Comparison of ENCODE assay signal across 8 cellular contexts in genomic region chr15:100721758-100722550, GRCh38.
DNase-seq lines count a peak whose midpoint lies in the region; ATAC-seq and TF ChIP-seq lines count a peak whose summit lies in the region.

No MANE protein-coding gene starts in this region.

- H3K9me3 Mint-ChIP-seq in activated CD4-positive, alpha-beta T cell treated with anti-CD3 and anti-CD28 coated beads for 36 hours (ENCODE audit: low read depth): no peaks in the 10 kb centered on the region
- H3K9me3 Mint-ChIP-seq in neural progenitor cell: peaks cover 1% of the 10 kb centered on the region

- no peaks in the 10 kb centered on the region for H3K79me2 ChIP-seq in fibroblast of lung (ENCODE audit: control insufficient read depth, insufficient read depth, low read length)
- H3K79me2 ChIP-seq in neural progenitor cell (ENCODE audit: low read depth): no peaks in the 10 kb centered on the region

- no peak for TF ChIP-seq CTCF in RWPE1 (conservative IDR thresholded peaks at IDR 0.05; ENCODE audit: low read depth)
- no peak for TF ChIP-seq CTCF in fibroblast of lung (conservative IDR thresholded peaks at IDR 0.05 in 1 of 2, IDR thresholded peaks at IDR 0.05 in 1 of 2; ENCODE audit: low read depth in 1 of 2, low read length in 2 of 2)
- TF ChIP-seq CTCF in prostate gland (IDR thresholded peaks at IDR 0.05): no peak
- TF ChIP-seq CTCF in neural progenitor cell (IDR thresholded peaks at IDR 0.05): no peak

- WGBS in prostate gland: 21% methylated on average over 12 of the region's 12 CpGs

- H2AFZ ChIP-seq in fibroblast of lung (ENCODE audit: low read length): no peak overlapping the region
- H2AFZ ChIP-seq in neural progenitor cell (replicated peaks): no peak overlapping the region

- peak; percentile 57 for ATAC-seq in activated CD4-positive, alpha-beta T cell treated with anti-CD3 and anti-CD28 coated beads for 36 hours
- no peak for ATAC-seq in HG02610 (IDR thresholded peaks at IDR 0.05; ENCODE audit: unreplicated experiment)

- H3K4me2 ChIP-seq in fibroblast of lung (ENCODE audit: extremely low read depth, insufficient read depth, low read length): peak overlapping the region; percentile 86
- H3K4me2 ChIP-seq in neural progenitor cell: no peak overlapping the region

- H3K27me3 Mint-ChIP-seq in activated CD4-positive, alpha-beta T cell treated with anti-CD3 and anti-CD28 coated beads for 36 hours: peaks cover 3% of the 10 kb centered on the region
- peaks cover 11% of the 10 kb centered on the region for H3K27me3 Mint-ChIP-seq in neural progenitor cell (ENCODE audit: insufficient read depth, low read depth)

- peak; percentile 11 for DNase-seq in activated CD4-positive, alpha-beta T cell treated with anti-CD3 and anti-CD28 coated beads for 36 hours
- DNase-seq in activated CD4-positive, alpha-beta T cell treated with anti-CD3 and anti-CD28 coated beads, Interleukin-2, amount 50 U/mL, for 1 hour: no peak
- DNase-seq in RWPE1 (ENCODE audit: low spot score): peak; percentile 89
- DNase-seq in fibroblast of lung (ENCODE audit: low read depth in 2 of 2): peak; percentile 99 to 100
- DNase-seq in prostate gland (ENCODE audit: low spot score): peak; percentile 95
- no peak for DNase-seq in neural progenitor cell (ENCODE audit: low spot score)
- no peak for DNase-seq in NCI-H1930 (lab: John Stamatoyannopoulos, UW)

- H3K36me3 ChIP-seq in fibroblast of lung (ENCODE audit: control insufficient read depth, insufficient read depth, low read length) (no peaks in the 10 kb centered on the region), prostate gland (no peaks in the 10 kb centered on the region), neural progenitor cell (no peaks in the 10 kb centered on the region)

- H3K9me3 ChIP-seq in fibroblast of lung (ENCODE audit: control insufficient read depth, insufficient read depth, low read depth, low read length) (no peaks in the 10 kb centered on the region), prostate gland (no peaks in the 10 kb centered on the region), neural progenitor cell (ENCODE audit: low read depth) (no peaks in the 10 kb centered on the region)

- intact Hi-C loops in activated CD4-positive, alpha-beta T cell treated with anti-CD3 and anti-CD28 coated beads for 36 hours (cut with DNase I, micrococcal nuclease): no loop called here
- intact Hi-C loops in prostate gland (cut with DNase I): no loop called here

- no peak for TF ChIP-seq POLR2A in prostate gland (IDR thresholded peaks at IDR 0.05)

- H3K4me3 ChIP-seq in fibroblast of lung (replicated peaks in 1 of 4; ENCODE audit: control extremely low read depth in 1 of 4, insufficient read depth in 1 of 4, low read depth in 3 of 4, low read length in 4 of 4) (peak overlapping the region in 2 of 4 experiments; percentile 6 to 7), prostate gland (no peak overlapping the region), neural progenitor cell (no peak overlapping the region)

- H3K4me1 ChIP-seq in fibroblast of lung (ENCODE audit: control insufficient read depth, extremely low read depth, insufficient read depth, low read length) (peaks cover 29% of the 10 kb centered on the region), prostate gland (replicated peaks) (peaks cover 13% of the 10 kb centered on the region), neural progenitor cell (no peaks in the 10 kb centered on the region)

- H3K27ac Mint-ChIP-seq in activated CD4-positive, alpha-beta T cell treated with anti-CD3 and anti-CD28 coated beads for 36 hours: no peak overlapping the region
- H3K27ac Mint-ChIP-seq in neural progenitor cell: no peak overlapping the region

- no peaks in the 10 kb centered on the region for H4K20me1 ChIP-seq in fibroblast of lung (ENCODE audit: control insufficient read depth, extremely low read depth, insufficient read depth, low read length)
- H4K20me1 ChIP-seq in neural progenitor cell (ENCODE audit: low read depth): no peaks in the 10 kb centered on the region

- CTCF ChIA-PET in activated CD4-positive, alpha-beta T cell treated with anti-CD3 and anti-CD28 coated beads for 36 hours (lab: Charles Lee): interaction anchor here (1.6 kb wide), 1 partner anchor 151 kb away, joined by 4 read pairs; no protein-coding TSS in a partner anchor
- CTCF ChIA-PET in RWPE1 (lab: Yijun Ruan, JAX): interaction anchor here (1.1 kb wide), 1 partner anchor 151 kb away, joined by 4 read pairs; no protein-coding TSS in a partner anchor

- no peak overlapping the region for H3K4me3 Mint-ChIP-seq in activated CD4-positive, alpha-beta T cell treated with anti-CD3 and anti-CD28 coated beads for 36 hours
- H3K4me3 Mint-ChIP-seq in neural progenitor cell: no peak overlapping the region

- H3K36me3 Mint-ChIP-seq in activated CD4-positive, alpha-beta T cell treated with anti-CD3 and anti-CD28 coated beads for 36 hours (ENCODE audit: low read depth): no peaks in the 10 kb centered on the region
- no peaks in the 10 kb centered on the region for H3K36me3 Mint-ChIP-seq in neural progenitor cell

- H3K27ac ChIP-seq in RWPE1 (peak overlapping the region; percentile 99), fibroblast of lung (ENCODE audit: insufficient read depth, low read length) (peak overlapping the region; percentile 98), prostate gland (peak overlapping the region; percentile 88 to 96), neural progenitor cell (no peak overlapping the region)

- H3F3A ChIP-seq in neural progenitor cell (ENCODE audit: low read depth): no peaks in the 10 kb centered on the region

- H3K9ac ChIP-seq in fibroblast of lung (ENCODE audit: insufficient read depth, low read length): no peak overlapping the region
- no peak overlapping the region for H3K9ac ChIP-seq in neural progenitor cell

- H3K27me3 ChIP-seq in fibroblast of lung (ENCODE audit: control insufficient read depth, insufficient read depth, low read length): no peaks in the 10 kb centered on the region
- H3K27me3 ChIP-seq in prostate gland (replicated peaks; ENCODE audit: insufficient read depth): no peaks in the 10 kb centered on the region
- no peaks in the 10 kb centered on the region for H3K27me3 ChIP-seq in neural progenitor cell

- H3K4me1 Mint-ChIP-seq in activated CD4-positive, alpha-beta T cell treated with anti-CD3 and anti-CD28 coated beads for 36 hours: peaks cover 4% of the 10 kb centered on the region
- H3K4me1 Mint-ChIP-seq in neural progenitor cell: peaks cover 17% of the 10 kb centered on the region

- POLR2A ChIA-PET in activated CD4-positive, alpha-beta T cell treated with anti-CD3 and anti-CD28 coated beads for 36 hours (lab: Charles Lee): interaction anchor here (2.3 kb wide), 1 partner anchor 19 kb away, joined by 6 read pairs; no protein-coding TSS in a partner anchor
- POLR2A ChIA-PET in RWPE1 (lab: Yijun Ruan, JAX; ENCODE audit: low non-redundant PET): no interaction called here

Comparison
In these comparisons a context has a peak if more than half of its experiments do, and no peak if none do; other contexts are left out.
1. DNase-seq: peak in activated CD4-positive, alpha-beta T cell treated with anti-CD3 and anti-CD28 coated beads for 36 hours (single experiment), RWPE1 (single experiment), fibroblast of lung (2 of 2) and prostate gland (single experiment); none in activated CD4-positive, alpha-beta T cell treated with anti-CD3 and anti-CD28 coated beads, Interleukin-2, amount 50 U/mL, for 1 hour (single experiment), neural progenitor cell (single experiment) and NCI-H1930 (0 of 2).